In genomic region chr18:46425511-46425910, GRCh38 we compare ENCODE assay signal across 31 cellular contexts.
"Had no signal": no experiment of that assay in that cellular context is flagged by ENCODE, and none has a peak within 500 bp of the region (broad histone marks: within the 10 kb centered on the region; RNA-seq: fewer than 3 reads in every experiment).

No MANE protein-coding gene starts in this region.

- H3K4me1 Mint-ChIP-seq: central memory CD8-positive, alpha-beta T cell; naive B cell; stimulated activated memory B cell treated with anti-CD40 and anti-IgM and Interleukin-4, amounts not matched to agents 10 μg/mL and 1 μg/mL and 100 μg/mL, for 72 hours had no signal

- H3K36me3 Mint-ChIP-seq: activated naive CD4-positive, alpha-beta T cell treated with anti-CD3 and anti-CD28 coated beads, Interleukin-2, amount 50 U/mL, for 72 hours; mesothelial cell of epicardium; naive B cell; stimulated activated memory B cell treated with anti-CD40 and anti-IgM and Interleukin-4, amounts not matched to agents 10 μg/mL and 1 μg/mL and 100 μg/mL, for 72 hours had no signal

- H3K27me3 ChIP-seq: breast epithelium, esophagus squamous epithelium, heart right ventricle, left lung, sigmoid colon, suprapubic skin, tibial nerve had no signal

- H3K27ac ChIP-seq: epithelial cell of prostate, esophagus squamous epithelium, heart right ventricle, left lung, neutrophil, sigmoid colon, suprapubic skin, tibial nerve had no signal

- ATAC-seq: activated CD8-positive, alpha-beta T cell treated with anti-CD3 and anti-CD28 coated beads for 36 hours; activated naive CD4-positive, alpha-beta T cell treated with anti-CD3 and anti-CD28 coated beads, Interleukin-2, amount 50 U/mL, for 72 hours; activated T-cell treated with anti-CD3 and anti-CD28 coated beads, Interleukin-2, amount 50 U/mL, for 72 hours; stimulated activated memory B cell treated with anti-CD40 and anti-IgM and Interleukin-4, amounts not matched to agents 10 μg/mL and 1 μg/mL and 100 μg/mL, for 72 hours; T-helper 17 cell had no signal

- H3K9me3 Mint-ChIP-seq: activated CD4-positive, alpha-beta T cell treated with anti-CD3 and anti-CD28 coated beads, Interleukin-2, amount 10 ng/mL, durations not matched to agents 24 days and 14 days; activated CD8-positive, alpha-beta T cell treated with anti-CD3 and anti-CD28 coated beads for 36 hours; activated naive CD4-positive, alpha-beta T cell treated with anti-CD3 and anti-CD28 coated beads, Interleukin-2, amount 50 U/mL, for 72 hours; activated T-cell treated with anti-CD3 and anti-CD28 coated beads, Interleukin-2, amount 50 U/mL, for 72 hours; central memory CD8-positive, alpha-beta T cell; dendritic cell treated with granulocyte-macrophage colony-stimulating factor and Interleukin-4, amounts not matched to agents 40 ng/mL and 50 ng/mL, for 4 days; mesothelial cell of epicardium; naive B cell; stimulated activated memory B cell treated with anti-CD40 and anti-IgM and Interleukin-4, amounts not matched to agents 10 μg/mL and 1 μg/mL and 100 μg/mL, for 72 hours had no signal

- H3K9me3 ChIP-seq: breast epithelium, esophagus squamous epithelium, heart right ventricle, left lung, neutrophil, prostate gland, sigmoid colon, suprapubic skin, tibial nerve had no signal

- DNase-seq: activated CD4-positive, alpha-beta T cell treated with anti-CD3 and anti-CD28 coated beads, Interleukin-2, amount 10 ng/mL, durations not matched to agents 24 days and 14 days; activated CD4-positive, CD25-positive, alpha-beta regulatory T cell treated with anti-CD3 and anti-CD28 coated beads, Interleukin-2, amount 50 U/mL, for 72 hours; activated CD8-positive, alpha-beta T cell treated with anti-CD3 and anti-CD28 coated beads for 36 hours; activated naive CD4-positive, alpha-beta T cell; activated T-cell treated with anti-CD3 and anti-CD28 coated beads for 4 hours; activated T-cell treated with anti-CD3 and anti-CD28 coated beads, Interleukin-2, amount 50 U/mL, for 72 hours; effector CD4-positive, alpha-beta T cell; esophagus squamous epithelium; foreskin melanocyte; heart right ventricle; kidney glomerular epithelial cell; left lung; naive B cell; retina; sigmoid colon; small intestine; stimulated activated CD4-positive, alpha-beta T cell treated with anti-CD3 and anti-CD28 coated beads, Interleukin-4, amount 100 ng/mL, for 24 hours; T-helper 17 cell; T1000 had no signal

- H3K27me3 Mint-ChIP-seq: activated CD8-positive, alpha-beta T cell treated with anti-CD3 and anti-CD28 coated beads for 36 hours had no signal

- H3K27ac Mint-ChIP-seq: activated CD4-positive, alpha-beta T cell treated with anti-CD3 and anti-CD28 coated beads, Interleukin-2, amount 10 ng/mL, durations not matched to agents 24 days and 14 days; activated CD8-positive, alpha-beta T cell treated with anti-CD3 and anti-CD28 coated beads for 36 hours; activated T-cell treated with anti-CD3 and anti-CD28 coated beads, Interleukin-2, amount 50 U/mL, for 72 hours; dendritic cell treated with granulocyte-macrophage colony-stimulating factor and Interleukin-4, amounts not matched to agents 40 ng/mL and 50 ng/mL, for 4 days; mesothelial cell of epicardium; stimulated activated memory B cell treated with anti-CD40 and anti-IgM and Interleukin-4, amounts not matched to agents 10 μg/mL and 1 μg/mL and 100 μg/mL, for 72 hours; T-helper 17 cell had no signal

- H3K36me3 ChIP-seq: breast epithelium, esophagus squamous epithelium, heart right ventricle, left lung, neutrophil, prostate gland, sigmoid colon, suprapubic skin, tibial nerve had no signal

- H3K4me3 Mint-ChIP-seq: activated CD4-positive, alpha-beta T cell treated with anti-CD3 and anti-CD28 coated beads, Interleukin-2, amount 10 ng/mL, durations not matched to agents 24 days and 14 days; activated CD8-positive, alpha-beta T cell treated with anti-CD3 and anti-CD28 coated beads for 36 hours; activated T-cell treated with anti-CD3 and anti-CD28 coated beads, Interleukin-2, amount 50 U/mL, for 72 hours; central memory CD8-positive, alpha-beta T cell; dendritic cell treated with granulocyte-macrophage colony-stimulating factor and Interleukin-4, amounts not matched to agents 40 ng/mL and 50 ng/mL, for 4 days; mesothelial cell of epicardium; naive B cell; stimulated activated memory B cell treated with anti-CD40 and anti-IgM and Interleukin-4, amounts not matched to agents 10 μg/mL and 1 μg/mL and 100 μg/mL, for 72 hours; T-helper 17 cell had no signal

- H3K4me3 ChIP-seq: breast epithelium, esophagus squamous epithelium, heart right ventricle, left lung, lung, prostate gland, sigmoid colon, suprapubic skin, tibial nerve had no signal

- H3K4me1 ChIP-seq: left lung, prostate gland, sigmoid colon had no signal
